8 cellular contexts compared by ENCODE assay signal in genomic region chr2:230650585-230651137, GRCh38.
A peak's percentile ranks its signal among the peaks of the same experiment; 100 is the strongest.
DNase-seq lines count a peak whose midpoint lies in the region; ATAC-seq, FAIRE-seq and TF ChIP-seq lines count a peak whose summit lies in the region.

No MANE protein-coding gene starts in this region.

- peaks cover 8% of the 10 kb centered on the region for H3K9me3 Mint-ChIP-seq in glutamatergic neuron (ENCODE audit: unreplicated experiment)

- no peaks in the 10 kb centered on the region for H3K36me3 Mint-ChIP-seq in glutamatergic neuron (ENCODE audit: unreplicated experiment)

- H3K27ac Mint-ChIP-seq in glutamatergic neuron (ENCODE audit: unreplicated experiment), result peak overlapping the region; percentile 72

- no peaks in the 10 kb centered on the region for H3K36me3 ChIP-seq in small intestine (ENCODE audit: control insufficient read depth in 2 of 2, insufficient read depth in 2 of 2, low read length in 2 of 2)

- H3K4me3 Mint-ChIP-seq in glutamatergic neuron (ENCODE audit: unreplicated experiment), result peak overlapping the region; percentile 13

- in situ Hi-C loops in KBM-7 (cut with MboI; ENCODE audit: low pct_unique_long_range_greater_than_20kb, low sequenced_read_pairs), result no loop called here

- WGBS in small intestine, 3 donors, result 63 to 70% (median 68%) methylated on average over 7 of the region's 7 CpGs

- H3K9me3 ChIP-seq in small intestine (ENCODE audit: control insufficient read depth, low read depth), result no peaks in the 10 kb centered on the region

- no peak for FAIRE-seq in small intestine (lab: Jason Lieb, UNC)

- H3K4me1 Mint-ChIP-seq in glutamatergic neuron (ENCODE audit: low read depth, unreplicated experiment), result peaks cover 10% of the 10 kb centered on the region

- H3K27me3 ChIP-seq in small intestine (ENCODE audit: control insufficient read depth in 2 of 2, insufficient read depth in 2 of 2, low read length in 2 of 2), result no peaks in the 10 kb centered on the region

- peak; percentile 71 for ATAC-seq in GM21423 (IDR thresholded peaks at IDR 0.05; ENCODE audit: unreplicated experiment)
- no peak for ATAC-seq in GM21528 (IDR thresholded peaks at IDR 0.05; ENCODE audit: low FRiP score, unreplicated experiment)

- no peak overlapping the region for H3K4me3 ChIP-seq in small intestine (ENCODE audit: low read depth in 1 of 2, low read length in 2 of 2)

- H3K4me1 ChIP-seq in small intestine (ENCODE audit: control insufficient read depth in 2 of 2, insufficient read depth in 1 of 2, low read depth in 1 of 2, low read length in 1 of 2), result no peaks in the 10 kb centered on the region

- TF ChIP-seq CTCF in glutamatergic neuron (IDR thresholded peaks at IDR 0.05; ENCODE audit: partially characterized antibody, unreplicated experiment), result no peak

- peaks cover 4% of the 10 kb centered on the region for H3K27me3 Mint-ChIP-seq in glutamatergic neuron (ENCODE audit: unreplicated experiment)

- H3K27ac ChIP-seq in small intestine (ENCODE audit: low read depth in 1 of 2, low read length in 1 of 2), result no peak overlapping the region

- peak; percentile 57 for DNase-seq in DMS79 treated with DMSO at 0.1 percent for 48 hours (lab: John Stamatoyannopoulos, UW)
- DNase-seq in KBM-7, result peak; percentile 88
- no peak for DNase-seq in glutamatergic neuron
- no peak for DNase-seq in small intestine
- DNase-seq in anterior cingulate cortex (lab: John Stamatoyannopoulos, UW), result no peak
- DNase-seq in NCI-H1105 (lab: John Stamatoyannopoulos, UW), result no peak

Comparison
In these comparisons a context has a peak if more than half of its experiments do, and no peak if none do; other contexts are left out.
1. DNase-seq: peak in DMS79 treated with DMSO at 0.1 percent for 48 hours (single experiment) and KBM-7 (single experiment); none in glutamatergic neuron (single experiment), small intestine (single experiment), anterior cingulate cortex (0 of 58) and NCI-H1105 (single experiment).